Comparison of ENCODE assay signal across 10 cellular contexts in genomic region chr9:120932086-120932818, GRCh38. TPM values are rescaled to one million over a fixed set of nuclear protein-coding genes. Genes with fewer than 3 reads are reported as not detected.
A peak's percentile ranks its signal among the peaks of the same experiment; 100 is the strongest.
DNase-seq lines count a peak whose midpoint lies in the region; ATAC-seq lines count a peak whose summit lies in the region.
"Had no signal": no experiment of that assay in that cellular context is flagged by ENCODE, and none has a peak within 500 bp of the region (broad histone marks: within the 10 kb centered on the region; RNA-seq: fewer than 3 reads in every experiment).

No MANE protein-coding gene starts in this region.

- H3K4me1 ChIP-seq in thymus (ENCODE audit: control insufficient read depth, insufficient read depth, low read length): peaks cover 67% of the 10 kb centered on the region

- H3K27me3 Mint-ChIP-seq in activated T-cell treated with anti-CD3 and anti-CD28 coated beads, Interleukin-2, amount 50 U/mL, for 4 hours (ENCODE audit: low read depth): no peaks in the 10 kb centered on the region
- no peaks in the 10 kb centered on the region for H3K27me3 Mint-ChIP-seq in activated CD4-positive, alpha-beta memory T cell treated with anti-CD3 and anti-CD28 coated beads for 36 hours

- no peaks in the 10 kb centered on the region for H3K9me3 Mint-ChIP-seq in activated T-cell treated with anti-CD3 and anti-CD28 coated beads, Interleukin-2, amount 50 U/mL, for 4 hours
- peaks cover 2% of the 10 kb centered on the region for H3K9me3 Mint-ChIP-seq in activated CD4-positive, alpha-beta memory T cell treated with anti-CD3 and anti-CD28 coated beads for 36 hours
- H3K9me3 Mint-ChIP-seq: H9 had no signal

- DNase-seq in activated T-cell treated with anti-CD3 and anti-CD28 coated beads, Interleukin-2, amount 50 U/mL, for 4 hours: no peak
- DNase-seq in activated T-cell treated with anti-CD3 and anti-CD28 coated beads, Interleukin-2, amount 50 U/mL, for 1 hour: no peak
- DNase-seq in activated CD4-positive, alpha-beta memory T cell treated with anti-CD3 and anti-CD28 coated beads for 36 hours: peak; percentile 32
- DNase-seq in islet precursor cell: peak; percentile 23
- no peak for DNase-seq in GM03348 (ENCODE audit: low spot score)
- DNase-seq: H9, NCI-H2081 had no signal

- H3K4me3 ChIP-seq in thymus (ENCODE audit: low read length): no peak overlapping the region

- H3K36me3 ChIP-seq in thymus (ENCODE audit: control insufficient read depth, insufficient read depth): no peaks in the 10 kb centered on the region

- H3K27ac ChIP-seq in thymus (ENCODE audit: low read depth): peak overlapping the region; percentile 96

- WGBS in thymus: 83% methylated on average over 6 of the region's 6 CpGs

- POLR2A ChIA-PET in activated CD4-positive, alpha-beta memory T cell treated with anti-CD3 and anti-CD28 coated beads for 36 hours (lab: Charles Lee): interaction anchor here (0.6 to 10.5 kb wide), 12 partner anchors 9 to 139 kb away, joined by 3 to 124 read pairs (median 6); partner anchors contain the start of gene FBXW2

- H3K9me3 ChIP-seq in thymus (ENCODE audit: control insufficient read depth): no peaks in the 10 kb centered on the region

- H3K27me3 ChIP-seq in thymus (ENCODE audit: control insufficient read depth, insufficient read depth): no peaks in the 10 kb centered on the region

- peak overlapping the region; percentile 75 for H3K4me3 Mint-ChIP-seq in activated T-cell treated with anti-CD3 and anti-CD28 coated beads, Interleukin-2, amount 50 U/mL, for 4 hours
- peak overlapping the region; percentile 74 for H3K4me3 Mint-ChIP-seq in activated CD4-positive, alpha-beta memory T cell treated with anti-CD3 and anti-CD28 coated beads for 36 hours
- H3K4me3 Mint-ChIP-seq: H9 had no signal

- no peak for ATAC-seq in activated T-cell treated with anti-CD3 and anti-CD28 coated beads, Interleukin-2, amount 50 U/mL, for 4 hours
- ATAC-seq in HG03342 (IDR thresholded peaks at IDR 0.05; ENCODE audit: unreplicated experiment) (no peak), GM18870 (IDR thresholded peaks at IDR 0.05; ENCODE audit: unreplicated experiment) (no peak)

- peak overlapping the region; percentile 99 for H3K27ac Mint-ChIP-seq in activated CD4-positive, alpha-beta memory T cell treated with anti-CD3 and anti-CD28 coated beads for 36 hours
- H3K27ac Mint-ChIP-seq: H9 had no signal

- CTCF ChIA-PET in activated CD4-positive, alpha-beta memory T cell treated with anti-CD3 and anti-CD28 coated beads for 36 hours (lab: Charles Lee): interaction anchor here (1.2 to 6.3 kb wide), 4 partner anchors 9 to 189 kb away, joined by 3 to 76 read pairs (median 5); partner anchors contain the start of gene TRAF1

- H3K4me1 Mint-ChIP-seq in activated T-cell treated with anti-CD3 and anti-CD28 coated beads, Interleukin-2, amount 50 U/mL, for 4 hours (ENCODE audit: low read depth): peaks cover 90% of the 10 kb centered on the region
- H3K4me1 Mint-ChIP-seq in activated CD4-positive, alpha-beta memory T cell treated with anti-CD3 and anti-CD28 coated beads for 36 hours (ENCODE audit: low read depth): peaks cover 85% of the 10 kb centered on the region

- intact Hi-C loops in activated CD4-positive, alpha-beta memory T cell treated with anti-CD3 and anti-CD28 coated beads for 36 hours (cut with micrococcal nuclease): no loop called here

- peaks cover 1% of the 10 kb centered on the region for H3K36me3 Mint-ChIP-seq in activated T-cell treated with anti-CD3 and anti-CD28 coated beads, Interleukin-2, amount 50 U/mL, for 4 hours (ENCODE audit: insufficient read depth)
- H3K36me3 Mint-ChIP-seq in activated CD4-positive, alpha-beta memory T cell treated with anti-CD3 and anti-CD28 coated beads for 36 hours: no peaks in the 10 kb centered on the region

RNA-seq across cellular contexts. Expression of gene TRAF1, which starts 5.7 kb away (rescaled TPM):
- 100 to 1,000 TPM; 256 to 343 (median 265) TPM for total RNA-seq in activated T-cell treated with anti-CD3 and anti-CD28 coated beads, Interleukin-2, amount 50 U/mL, for 4 hours
- 100 to 1,000 TPM; 124 TPM for total RNA-seq in activated CD4-positive, alpha-beta memory T cell treated with anti-CD3 and anti-CD28 coated beads for 36 hours
- 21.7 TPM for polyA plus RNA-seq in thymus

RNA-seq across cellular contexts. Expression of gene PHF19, which starts 55.3 kb away (rescaled TPM):
- total RNA-seq in activated T-cell treated with anti-CD3 and anti-CD28 coated beads, Interleukin-2, amount 50 U/mL, for 4 hours: 10 to 100 TPM; 59.2 to 75.1 (median 64.8) TPM
- total RNA-seq in activated CD4-positive, alpha-beta memory T cell treated with anti-CD3 and anti-CD28 coated beads for 36 hours: 100 to 1,000 TPM; 183 to 189 TPM
- polyA plus RNA-seq in thymus: 32.6 TPM

Comparison
In these comparisons a context has a peak if more than half of its experiments do, and no peak if none do; other contexts are left out.
1. DNase-seq: peak in activated CD4-positive, alpha-beta memory T cell treated with anti-CD3 and anti-CD28 coated beads for 36 hours (single experiment) and islet precursor cell (single experiment); none in activated T-cell treated with anti-CD3 and anti-CD28 coated beads, Interleukin-2, amount 50 U/mL, for 4 hours (single experiment), activated T-cell treated with anti-CD3 and anti-CD28 coated beads, Interleukin-2, amount 50 U/mL, for 1 hour (single experiment) and GM03348 (single experiment).